In genomic region chr7:142176901-142177300, GRCh38 we compare ENCODE assay signal across 18 cellular contexts.
"Had no signal": no experiment of that assay in that cellular context is flagged by ENCODE, and none has a peak within 500 bp of the region (broad histone marks: within the 10 kb centered on the region; RNA-seq: fewer than 3 reads in every experiment).

No MANE protein-coding gene starts in this region.

- ATAC-seq: activated naive CD4-positive, alpha-beta T cell treated with anti-CD3 and anti-CD28 coated beads, Interleukin-2, amount 50 U/mL, for 72 hours; effector memory CD8-positive, alpha-beta T cell; left lobe of liver; T-helper 17 cell had no signal

- DNase-seq: activated CD4-positive, alpha-beta T cell treated with anti-CD3 and anti-CD28 coated beads for 1 hour; activated gamma-delta T cell treated with Interleukin-2 at 50 U/mL for 16 hours; effector memory CD8-positive, alpha-beta T cell; foreskin fibroblast; glutamatergic neuron; hippocampal formation; midbrain; nucleus accumbens; posterior cingulate gyrus; stimulated activated CD8-positive, alpha-beta memory T cell treated with anti-CD3 and anti-CD28 coated beads, Interleukin-4, amount 100 ng/mL, for 48 hours; stimulated activated naive CD4-positive, alpha-beta T cell; T-helper 17 cell; thyroid gland; WERI-Rb-1 had no signal

- H3K27me3 ChIP-seq: cardiac muscle cell, thyroid gland had no signal

- H3K27ac ChIP-seq: cardiac muscle cell, thyroid gland, WERI-Rb-1 had no signal

- H3K36me3 ChIP-seq: cardiac muscle cell, thyroid gland, WERI-Rb-1 had no signal

- H3K4me1 ChIP-seq: thyroid gland had no signal

- H3K4me3 ChIP-seq: cardiac muscle cell, thyroid gland had no signal

- FAIRE-seq: keratinocyte had no signal

- H3K9me3 ChIP-seq: thyroid gland had no signal
